In genomic region chr2:42141687-42142475, GRCh38 we compare ENCODE assay signal across 8 cellular contexts. TPM values are rescaled to one million over a fixed set of nuclear protein-coding genes. Genes with fewer than 3 reads are reported as not detected.
DNase-seq lines count a peak whose midpoint lies in the region; FAIRE-seq and TF ChIP-seq lines count a peak whose summit lies in the region.

No MANE protein-coding gene starts in this region.

- peaks cover 65% of the 10 kb centered on the region for H3K4me1 ChIP-seq in CD4-positive, alpha-beta memory T cell (ENCODE audit: insufficient read depth, low read length)
- H3K4me1 ChIP-seq in smooth muscle cell (ENCODE audit: low read depth), result peaks cover 31% of the 10 kb centered on the region

- TF ChIP-seq CTCF in MCF 10A (IDR thresholded peaks at IDR 0.05; ENCODE audit: unreplicated experiment) (no peak), smooth muscle cell (IDR thresholded peaks at IDR 0.05; ENCODE audit: borderline replicate concordance, insufficient read depth, poor library complexity, severe bottlenecking) (no peak)

- H2AFZ ChIP-seq in smooth muscle cell (ENCODE audit: low read depth), result peak overlapping the region; percentile 83

- H3K4me3 ChIP-seq in CD4-positive, alpha-beta memory T cell (ENCODE audit: low read length in 2 of 2), result peak overlapping the region in 1 of 2 donors; percentile 1
- H3K4me3 ChIP-seq in smooth muscle cell, result peak overlapping the region; percentile 40

- peak in 2 of 5 donors; percentile 36 to 55 for DNase-seq in CD4-positive, alpha-beta memory T cell
- DNase-seq in KBM-7 (peak; percentile 65), SHP77 (lab: John Stamatoyannopoulos, UW) (peak; percentile 18 to 68), MCF 10A (ENCODE audit: unreplicated experiment) (peak; percentile 63), smooth muscle cell (lab: John Stamatoyannopoulos, UW; ENCODE audit: unreplicated experiment) (no peak), superior temporal gyrus (ENCODE audit: extremely low spot score) (no peak), glomerular visceral epithelial cell (ENCODE audit: extremely low spot score) (no peak)

- H3K36me3 Mint-ChIP-seq in CD4-positive, alpha-beta memory T cell, result no peaks in the 10 kb centered on the region
- no peaks in the 10 kb centered on the region for H3K36me3 Mint-ChIP-seq in MCF 10A (ENCODE audit: insufficient read depth, unreplicated experiment)

- H3K27ac Mint-ChIP-seq in CD4-positive, alpha-beta memory T cell, result peak overlapping the region; percentile 86 to 95 (median 93)
- no peak overlapping the region for H3K27ac Mint-ChIP-seq in MCF 10A (ENCODE audit: low read depth, unreplicated experiment)

- H3K4me1 Mint-ChIP-seq in CD4-positive, alpha-beta memory T cell, result peaks cover 40 to 72% (median 56%) of the 10 kb centered on the region in 4 donors
- H3K4me1 Mint-ChIP-seq in MCF 10A (ENCODE audit: insufficient read depth, unreplicated experiment), result peaks cover 35% of the 10 kb centered on the region

- 4% methylated on average over 13 of the region's 13 CpGs for WGBS in smooth muscle cell (ENCODE audit: low lambda C conversion rate)

- FAIRE-seq in islet of Langerhans (lab: Jason Lieb, UNC), result peak; percentile 82

- no peaks in the 10 kb centered on the region for H3K79me2 ChIP-seq in smooth muscle cell (ENCODE audit: low read depth)

- in situ Hi-C loops in KBM-7 (cut with MboI; ENCODE audit: low pct_unique_long_range_greater_than_20kb, low sequenced_read_pairs), result no loop called here

- no peaks in the 10 kb centered on the region for H3K27me3 ChIP-seq in CD4-positive, alpha-beta memory T cell (ENCODE audit: insufficient read depth, low read length)
- no peaks in the 10 kb centered on the region for H3K27me3 ChIP-seq in smooth muscle cell (ENCODE audit: low read depth)

- H3K9me3 Mint-ChIP-seq in CD4-positive, alpha-beta memory T cell, result no peaks in the 10 kb centered on the region
- no peaks in the 10 kb centered on the region for H3K9me3 Mint-ChIP-seq in MCF 10A (ENCODE audit: unreplicated experiment)

- no peaks in the 10 kb centered on the region for H3K9me3 ChIP-seq in CD4-positive, alpha-beta memory T cell (ENCODE audit: control insufficient read depth in 1 of 2, low read length in 2 of 2)
- H3K9me3 ChIP-seq in smooth muscle cell (replicated peaks; ENCODE audit: low read depth), result no peaks in the 10 kb centered on the region

- H3K27me3 Mint-ChIP-seq in CD4-positive, alpha-beta memory T cell, result no peaks in the 10 kb centered on the region
- H3K27me3 Mint-ChIP-seq in MCF 10A (ENCODE audit: insufficient read depth, unreplicated experiment), result no peaks in the 10 kb centered on the region

- peak overlapping the region; percentile 55 for H3K9ac ChIP-seq in smooth muscle cell (ENCODE audit: low read depth)

- intact Hi-C loops in CD4-positive, alpha-beta memory T cell (cut with micrococcal nuclease), result loop anchor here (1.0 kb wide), 1 partner anchor 9 kb away; no protein-coding TSS in a partner anchor
- intact Hi-C loops in MCF 10A (cut with micrococcal nuclease), result no loop called here

- H3K4me2 ChIP-seq in smooth muscle cell, result peak overlapping the region; percentile 84

- POLR2A ChIA-PET in CD4-positive, alpha-beta memory T cell (lab: Charles Lee; ENCODE audit: partially characterized antibody), result interaction anchor here (0.5 to 25.0 kb wide), 15 partner anchors 9 to 1086 kb away, joined by 3 to 1146 read pairs (median 4); partner anchors contain the start of gene EML4
- POLR2A ChIA-PET in MCF 10A (lab: Yijun Ruan, JAX), result interaction anchor here (0.7 to 3.7 kb wide), 13 partner anchors 9 to 294 kb away, joined by 3 to 26 read pairs (median 4); no protein-coding TSS in a partner anchor

- no peaks in the 10 kb centered on the region for H4K20me1 ChIP-seq in smooth muscle cell (ENCODE audit: low read depth)

- peaks cover 26% of the 10 kb centered on the region for H3F3A ChIP-seq in smooth muscle cell (ENCODE audit: low read depth)

- peak overlapping the region in 7 of 8 donors; percentile 27 to 80 (median 76) for H3K4me3 Mint-ChIP-seq in CD4-positive, alpha-beta memory T cell
- H3K4me3 Mint-ChIP-seq in MCF 10A (ENCODE audit: unreplicated experiment), result peak overlapping the region; percentile 60

- no TSS peak for BruUV-seq in MCF 10A (replicated peaks; lab: Mats Ljungman, UMichigan)

- peak overlapping the region; percentile 40 for H3K27ac ChIP-seq in CD4-positive, alpha-beta memory T cell (ENCODE audit: low read depth, low read length)
- peak overlapping the region; percentile 89 for H3K27ac ChIP-seq in smooth muscle cell (ENCODE audit: low read depth)

- CTCF ChIA-PET in CD4-positive, alpha-beta memory T cell (lab: Charles Lee; ENCODE audit: partially characterized antibody), result interaction anchor here (0.8 to 13.5 kb wide), 11 partner anchors 9 to 79 kb away, joined by 3 to 173 read pairs (median 4); no protein-coding TSS in a partner anchor
- CTCF ChIA-PET in MCF 10A (lab: Yijun Ruan, JAX), result interaction anchor here (0.7 to 1.7 kb wide), 5 partner anchors 42 to 273 kb away, joined by 3 to 7 read pairs (median 3); no protein-coding TSS in a partner anchor

- H3K36me3 ChIP-seq in CD4-positive, alpha-beta memory T cell (ENCODE audit: insufficient read depth, low read length), result no peaks in the 10 kb centered on the region
- no peaks in the 10 kb centered on the region for H3K36me3 ChIP-seq in smooth muscle cell (ENCODE audit: low read depth)

RNA-seq across cellular contexts. Expression of gene EML4, which starts 27.3 kb away (rescaled TPM):
- total RNA-seq in CD4-positive, alpha-beta memory T cell, result 100 to 1,000 TPM; 168 to 172 TPM
- 100 to 1,000 TPM in 1 of 2 donors, 10 to 100 TPM in 1; 52.8 to 113 TPM for polyA plus RNA-seq in CD4-positive, alpha-beta memory T cell
- total RNA-seq in MCF 10A (2022), result 31.2 and 34.5 TPM in 2 replicates
- total RNA-seq in smooth muscle cell, result 46.2 and 55.9 TPM in 2 replicates
- 33.6 and 39.9 TPM in 2 replicates for polyA plus RNA-seq in smooth muscle cell

Comparison
In these comparisons a context has a peak if more than half of its experiments do, and no peak if none do; other contexts are left out.
1. DNase-seq: peak in KBM-7 (single experiment), SHP77 (2 of 2) and MCF 10A (single experiment); none in smooth muscle cell (single experiment), superior temporal gyrus (single experiment) and glomerular visceral epithelial cell (single experiment).